18 cellular contexts compared by ENCODE assay signal in the genomic region with DNA sequence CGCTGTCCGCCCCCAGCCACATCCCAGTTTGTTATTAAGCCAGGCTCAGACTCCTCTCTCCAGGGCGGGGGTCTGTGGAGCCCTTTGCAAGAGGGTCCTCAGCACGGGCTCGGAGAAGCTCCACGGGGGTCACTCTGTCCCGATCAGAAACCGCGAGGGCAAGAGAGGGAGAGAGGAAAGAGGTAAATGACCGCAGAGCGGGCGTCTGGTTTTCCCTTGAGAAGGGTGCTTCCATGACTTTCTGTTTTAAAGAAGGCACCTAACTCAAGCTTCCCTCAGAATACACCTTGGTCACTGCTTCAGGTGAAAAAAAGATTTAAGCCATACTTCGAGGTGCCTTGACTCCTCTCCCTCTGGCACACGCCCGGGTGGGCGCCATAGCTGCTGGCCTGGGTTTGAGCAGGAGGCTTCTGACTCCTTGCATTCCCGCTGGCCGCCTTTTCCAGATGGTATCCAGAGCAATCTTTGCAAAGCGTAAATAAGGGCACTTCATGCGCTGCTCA. TPM values are rescaled to one million over a fixed set of nuclear protein-coding genes. Genes with fewer than 3 reads are reported as not detected.
DNase-seq lines count a peak whose midpoint lies in the region; ATAC-seq and TF ChIP-seq lines count a peak whose summit lies in the region.
"Had no signal": no experiment of that assay in that cellular context is flagged by ENCODE, and none has a peak within 500 bp of the region (broad histone marks: within the 10 kb centered on the region; RNA-seq: fewer than 3 reads in every experiment).

No MANE protein-coding gene starts in this region.

- no peak overlapping the region for H3K27ac Mint-ChIP-seq in activated naive CD4-positive, alpha-beta T cell treated with anti-CD3 and anti-CD28 coated beads, Interleukin-2, amount 10 ng/mL, durations not matched to agents 7 days and 5 days

- no peaks in the 10 kb centered on the region for H3K9me3 ChIP-seq in lower lobe of right lung
- H3K9me3 ChIP-seq in spleen, result peaks cover 0 to 3% (median 0%) of the 10 kb centered on the region in 8 donors

- H3K4me3 ChIP-seq in coronary artery (no peak overlapping the region), lower lobe of right lung (no peak overlapping the region), spleen (no peak overlapping the region)
- H3K4me3 ChIP-seq: HAP-1, SJSA1 had no signal

- intact Hi-C loops in lower lobe of right lung (cut with DNase I), result no loop called here
- intact Hi-C loops in spleen (cut with DNase I; ENCODE audit: low total_unique reads), result no loop called here

- WGBS in spleen, 5 donors, result 85 to 92% (median 90%) methylated on average over 20 of the region's 20 CpGs

- H3K27ac ChIP-seq in coronary artery (no peak overlapping the region), lower lobe of right lung (no peak overlapping the region), spleen (no peak overlapping the region)
- H3K27ac ChIP-seq: SJSA1 had no signal

- peak; percentile 12 for DNase-seq in activated naive CD4-positive, alpha-beta T cell treated with anti-CD3 and anti-CD28 coated beads, Interleukin-2, amount 10 ng/mL, durations not matched to agents 7 days and 5 days
- DNase-seq in activated naive CD4-positive, alpha-beta T cell treated with Interleukin-2 at 50 U/mL for 16 hours, result no peak
- DNase-seq in coronary artery (ENCODE audit: low spot score) (peak; percentile 62), lower lobe of right lung (peak; percentile 41), spleen (peak; percentile 64)
- DNase-seq: ACHN; AML-193; CD4-positive, CD25-positive, alpha-beta regulatory T cell; DMS153; NCI-H187 treated with DMSO at 0.1 percent for 48 hours; NK-92 treated with Interleukin-12 subunit alpha and Interleukin-12 subunit beta, amount 100 ng/mL, for 24 hours; OCI-M1 had no signal

- no peak overlapping the region for H3K4me3 Mint-ChIP-seq in activated naive CD4-positive, alpha-beta T cell treated with anti-CD3 and anti-CD28 coated beads, Interleukin-2, amount 10 ng/mL, durations not matched to agents 7 days and 5 days
- H3K4me3 Mint-ChIP-seq: CD4-positive, CD25-positive, alpha-beta regulatory T cell had no signal

- H3K4me1 ChIP-seq in lower lobe of right lung, result no peaks in the 10 kb centered on the region
- peaks cover 0 to 6% (median 0%) of the 10 kb centered on the region in 6 donors for H3K4me1 ChIP-seq in spleen
- H3K4me1 ChIP-seq: Caco-2, HAP-1, SJSA1 had no signal

- CTCF ChIA-PET in activated naive CD4-positive, alpha-beta T cell treated with anti-CD3 and anti-CD28 coated beads, Interleukin-2, amount 10 ng/mL, durations not matched to agents 7 days and 5 days (lab: Charles Lee), result no interaction called here

- H3K36me3 ChIP-seq in lower lobe of right lung (no peaks in the 10 kb centered on the region), spleen (no peaks in the 10 kb centered on the region)
- H3K36me3 ChIP-seq: HAP-1, SJSA1 had no signal

- TF ChIP-seq POLR2A in spleen (IDR thresholded peaks at IDR 0.05), result no peak

- ATAC-seq in lower lobe of right lung (no peak), HG03159 (IDR thresholded peaks at IDR 0.05; ENCODE audit: unreplicated experiment) (no peak), GM18861 (IDR thresholded peaks at IDR 0.05; ENCODE audit: unreplicated experiment) (no peak), GM19328 (IDR thresholded peaks at IDR 0.05; ENCODE audit: unreplicated experiment) (no peak)

- peaks cover 2% of the 10 kb centered on the region for H3K9me3 Mint-ChIP-seq in activated naive CD4-positive, alpha-beta T cell treated with anti-CD3 and anti-CD28 coated beads, Interleukin-2, amount 10 ng/mL, durations not matched to agents 7 days and 5 days

- H3K27me3 ChIP-seq in lower lobe of right lung (ENCODE audit: low read depth) (peaks cover 15% of the 10 kb centered on the region), spleen (replicated peaks in 1 of 7) (peaks cover 0 to 24% (median 2%) of the 10 kb centered on the region in 7 donors)

- H3K36me3 Mint-ChIP-seq in activated naive CD4-positive, alpha-beta T cell treated with anti-CD3 and anti-CD28 coated beads, Interleukin-2, amount 10 ng/mL, durations not matched to agents 7 days and 5 days, result peaks cover 2% of the 10 kb centered on the region
- H3K36me3 Mint-ChIP-seq: CD4-positive, CD25-positive, alpha-beta regulatory T cell had no signal

- TF ChIP-seq CTCF in coronary artery (IDR thresholded peaks at IDR 0.05), result no peak
- no peak for TF ChIP-seq CTCF in lower lobe of right lung (IDR thresholded peaks at IDR 0.05)
- TF ChIP-seq CTCF in spleen (IDR thresholded peaks at IDR 0.05 in 8 of 11, conservative IDR thresholded peaks at IDR 0.05 in 3 of 11), result no peak

- H3K4me1 Mint-ChIP-seq in activated naive CD4-positive, alpha-beta T cell treated with anti-CD3 and anti-CD28 coated beads, Interleukin-2, amount 10 ng/mL, durations not matched to agents 7 days and 5 days, result peaks cover 6% of the 10 kb centered on the region

- peaks cover 47% of the 10 kb centered on the region for H3K27me3 Mint-ChIP-seq in activated naive CD4-positive, alpha-beta T cell treated with anti-CD3 and anti-CD28 coated beads, Interleukin-2, amount 10 ng/mL, durations not matched to agents 7 days and 5 days

RNA-seq across cellular contexts. Expression of gene TERT, which starts 5.8 kb away (rescaled TPM):
- total RNA-seq in lower lobe of right lung (not detected), spleen (1 to 10 TPM in 2 of 7 donors, under 1 TPM in 3, not detected in 2; 0.16 to 5.3 (median 0.43) TPM)
- polyA plus RNA-seq in spleen, result under 1 TPM; 0.09 to 0.53 (median 0.19) TPM
- polyA plus RNA-seq: CD4-positive, CD25-positive, alpha-beta regulatory T cell had no signal

RNA-seq across cellular contexts. Expression of gene CLPTM1L, which starts 44.3 kb away (rescaled TPM):
- total RNA-seq in lower lobe of right lung, result 135 TPM
- 100 to 1,000 TPM in 3 of 7 donors, 10 to 100 TPM in 4; 87.2 to 118 (median 99.9) TPM for total RNA-seq in spleen
- polyA plus RNA-seq in spleen, result 10 to 100 TPM; 39.7 to 55.6 (median 45.1) TPM
